Comparison of ENCODE assay signal across 23 cellular contexts in genomic region chr5:86143837-86144236, GRCh38.
DNase-seq lines count a peak whose midpoint lies in the region; ATAC-seq, FAIRE-seq and TF ChIP-seq lines count a peak whose summit lies in the region.
"Had no signal": no experiment of that assay in that cellular context is flagged by ENCODE, and none has a peak within 500 bp of the region (broad histone marks: within the 10 kb centered on the region; RNA-seq: fewer than 3 reads in every experiment).

No MANE protein-coding gene starts in this region.

- DNase-seq in LoVo (ENCODE audit: low spot score): peak; percentile 12
- peak in 3 of 5 donors; percentile 24 to 35 (median 27) for DNase-seq in heart left ventricle
- DNase-seq in pancreas: no peak
- DNase-seq in cortex of kidney (lab: John Stamatoyannopoulos, UW): no peak
- no peak for DNase-seq in NCI-H446 (lab: John Stamatoyannopoulos, UW)
- no peak for DNase-seq in ACHN
- DNase-seq: CD4-positive, alpha-beta memory T cell; DMS79; effector CD8-positive, alpha-beta T cell; foreskin melanocyte; HFFc6; mesendoderm; naive B cell; NCI-H187 treated with DMSO at 0.1 percent for 48 hours; stimulated activated CD4-positive, alpha-beta T cell treated with anti-CD3 and anti-CD28 coated beads, Interleukin-15, amount 100 ng/mL, for 24 hours; stimulated activated CD8-positive, alpha-beta memory T cell treated with anti-CD3 and anti-CD28 coated beads, Interleukin-4, amount 100 ng/mL, for 48 hours; WERI-Rb-1 had no signal

- no peaks in the 10 kb centered on the region for H3K4me1 ChIP-seq in HEK293 (ENCODE audit: control insufficient read depth, insufficient read depth, low read length)
- H3K4me1 ChIP-seq in heart left ventricle: no peaks in the 10 kb centered on the region
- H3K4me1 ChIP-seq in pancreas: no peaks in the 10 kb centered on the region
- H3K4me1 ChIP-seq: vagina had no signal

- TF ChIP-seq CTCF in HEK293 (tag by site-specific recombination; IDR thresholded peaks at IDR 0.05) (no peak), heart left ventricle (IDR thresholded peaks at IDR 0.05) (no peak), pancreas (IDR thresholded peaks at IDR 0.05) (no peak)

- no peak overlapping the region for H3K27ac ChIP-seq in HEK293 (ENCODE audit: extremely low read depth, low read depth, low read length)
- H3K27ac ChIP-seq in heart left ventricle: no peak overlapping the region
- H3K27ac ChIP-seq in pancreas: no peak overlapping the region
- H3K27ac ChIP-seq: RWPE1, vagina, WERI-Rb-1 had no signal

- TF ChIP-seq POLR2A in heart left ventricle (IDR thresholded peaks at IDR 0.05): no peak

- H3K4me3 ChIP-seq in HEK293 (ENCODE audit: low read depth, low read length): no peak overlapping the region
- no peak overlapping the region for H3K4me3 ChIP-seq in heart left ventricle
- no peak overlapping the region for H3K4me3 ChIP-seq in pancreas
- H3K4me3 ChIP-seq: vagina had no signal

- ATAC-seq in heart left ventricle: peak in 3 of 4 donors; percentile 36 to 87 (median 85)
- no peak for ATAC-seq in pancreas
- ATAC-seq: sciatic nerve had no signal

- CTCF ChIA-PET in HEK293 (lab: Yijun Ruan, JAX): no interaction called here

- H3K9me3 ChIP-seq in HEK293 (ENCODE audit: control insufficient read depth, insufficient read depth, low read depth, low read length) (no peaks in the 10 kb centered on the region), heart left ventricle (peaks cover 0 to 2% (median 0%) of the 10 kb centered on the region in 12 donors), pancreas (no peaks in the 10 kb centered on the region)
- H3K9me3 ChIP-seq: vagina had no signal

- intact Hi-C loops in heart left ventricle (cut with DNase I) (no loop called here), pancreas (cut with DNase I) (no loop called here)

- in situ Hi-C loops in ACHN (cut with HindIII; ENCODE audit: low pct_ligation_motif_present, low pct_unique_long_range_greater_than_20kb, low sequenced_read_pairs): no loop called here

- H3K27me3 ChIP-seq in heart left ventricle (no peaks in the 10 kb centered on the region), pancreas (no peaks in the 10 kb centered on the region)
- H3K27me3 ChIP-seq: vagina had no signal

- POLR2A ChIA-PET in HEK293 (lab: Yijun Ruan, JAX): no interaction called here

- peak; percentile 41 for FAIRE-seq in pancreas (lab: Jason Lieb, UNC)
- FAIRE-seq: HTR-8/SVneo, keratinocyte had no signal

- H3K36me3 ChIP-seq in HEK293 (ENCODE audit: control insufficient read depth in 2 of 2, insufficient read depth in 1 of 2, low read length in 2 of 2) (no peaks in the 10 kb centered on the region), heart left ventricle (no peaks in the 10 kb centered on the region), pancreas (no peaks in the 10 kb centered on the region)
- H3K36me3 ChIP-seq: vagina, WERI-Rb-1 had no signal

- WGBS in heart left ventricle, 4 donors: 39 to 50% (median 43%) methylated on average over 3 of the region's 3 CpGs
- WGBS in pancreas, 2 donors: 63 to 67% methylated on average over 3 of the region's 3 CpGs

TF ChIP-seq in HEK293, 187 proteins besides CTCF, POLR2A, EP300 and RAD21:
- TF ChIP-seq, protein P1, sequence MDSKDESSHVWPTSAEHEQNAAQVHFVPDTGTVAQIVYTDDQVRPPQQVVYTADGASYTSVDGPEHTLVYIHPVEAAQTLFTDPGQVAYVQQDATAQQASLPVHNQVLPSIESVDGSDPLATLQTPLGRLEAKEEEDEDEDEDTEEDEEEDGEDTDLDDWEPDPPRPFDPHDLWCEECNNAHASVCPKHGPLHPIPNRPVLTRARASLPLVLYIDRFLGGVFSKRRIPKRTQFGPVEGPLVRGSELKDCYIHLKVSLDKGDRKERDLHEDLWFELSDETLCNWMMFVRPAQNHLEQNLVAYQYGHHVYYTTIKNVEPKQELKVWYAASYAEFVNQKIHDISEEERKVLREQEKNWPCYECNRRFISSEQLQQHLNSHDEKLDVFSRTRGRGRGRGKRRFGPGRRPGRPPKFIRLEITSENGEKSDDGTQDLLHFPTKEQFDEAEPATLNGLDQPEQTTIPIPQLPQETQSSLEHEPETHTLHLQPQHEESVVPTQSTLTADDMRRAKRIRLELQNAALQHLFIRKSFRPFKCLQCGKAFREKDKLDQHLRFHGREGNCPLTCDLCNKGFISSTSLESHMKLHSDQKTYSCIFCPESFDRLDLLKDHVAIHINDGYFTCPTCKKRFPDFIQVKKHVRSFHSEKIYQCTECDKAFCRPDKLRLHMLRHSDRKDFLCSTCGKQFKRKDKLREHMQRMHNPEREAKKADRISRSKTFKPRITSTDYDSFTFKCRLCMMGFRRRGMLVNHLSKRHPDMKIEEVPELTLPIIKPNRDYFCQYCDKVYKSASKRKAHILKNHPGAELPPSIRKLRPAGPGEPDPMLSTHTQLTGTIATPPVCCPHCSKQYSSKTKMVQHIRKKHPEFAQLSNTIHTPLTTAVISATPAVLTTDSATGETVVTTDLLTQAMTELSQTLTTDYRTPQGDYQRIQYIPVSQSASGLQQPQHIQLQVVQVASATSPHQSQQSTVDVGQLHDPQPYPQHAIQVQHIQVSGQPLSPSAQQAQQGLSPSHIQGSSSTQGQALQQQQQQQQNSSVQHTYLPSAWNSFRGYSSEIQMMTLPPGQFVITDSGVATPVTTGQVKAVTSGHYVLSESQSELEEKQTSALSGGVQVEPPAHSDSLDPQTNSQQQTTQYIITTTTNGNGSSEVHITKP (tag by site-specific recombination; IDR thresholded peaks at IDR 0.05): no peak
- peak; percentile 15; the same call in 1 of the 2 replicates for TF ChIP-seq ZBTB48 (tag by site-specific recombination; IDR thresholded peaks at IDR 0.05)

Comparison
In these comparisons a context has a peak if more than half of its experiments do, and no peak if none do; other contexts are left out.
1. DNase-seq: peak in LoVo (single experiment) and heart left ventricle (3 of 5); none in pancreas (0 of 6), cortex of kidney (single experiment), NCI-H446 (0 of 2) and ACHN (single experiment).
2. ATAC-seq: peak in heart left ventricle (3 of 4); none in pancreas (0 of 4).